In genomic region chr3:11074007-11074406, GRCh38 we compare ENCODE assay signal across 29 cellular contexts.
"Had no signal": no experiment of that assay in that cellular context is flagged by ENCODE, and none has a peak within 500 bp of the region (broad histone marks: within the 10 kb centered on the region; RNA-seq: fewer than 3 reads in every experiment).

No MANE protein-coding gene starts in this region.

- DNase-seq: hypothalamus; immature natural killer cell; kidney; left colon; left lung; lower lobe of right lung; mammary epithelial cell; mesenchymal stem cell; naive B cell; natural killer cell; nephron progenitor cell; occipital lobe; ovary; right lobe of liver; stimulated activated CD4-positive, alpha-beta T cell treated with anti-CD3 and anti-CD28 coated beads, Interleukin-12 subunit alpha, Interleukin-12 subunit beta, amount 100 ng/mL, for 4 hours; stimulated activated CD4-positive, alpha-beta T cell treated with anti-CD3 and anti-CD28 coated beads, Interleukin-15, amount 100 ng/mL, for 24 hours; stimulated activated CD4-positive, alpha-beta T cell treated with anti-CD3 and anti-CD28 coated beads, Interleukin-2, amount 100 ng/mL, for 24 hours; stimulated activated CD4-positive, alpha-beta T cell treated with anti-CD3 and anti-CD28 coated beads, Interleukin-4, amount 100 ng/mL, for 1 hour; stimulated activated naive B cell treated with anti-CD40 and anti-IgM and Interleukin-4, amounts not matched to agents 10 μg/mL and 1 μg/mL and 100 μg/mL, for 72 hours; stimulated activated naive CD8-positive, alpha-beta T cell treated with anti-CD3 and anti-CD28 coated beads, Interleukin-15, Interleukin-2, amounts not matched to agents 100 U/mL and 50 U/mL, for 24 hours; stomach; testis; thyroid gland; transverse colon; upper lobe of right lung had no signal

- H3K36me3 ChIP-seq: left lung, lower lobe of right lung, neural progenitor cell, neutrophil, ovary, right atrium auricular region, right lobe of liver, stomach, thyroid gland, transverse colon, upper lobe of right lung had no signal

- H3K4me1 ChIP-seq: lower lobe of right lung, neural progenitor cell, right atrium auricular region, right lobe of liver, stomach, testis, thyroid gland, transverse colon, upper lobe of right lung had no signal

- H3K27me3 ChIP-seq: left lung, neutrophil, ovary, right atrium auricular region, right lobe of liver, testis, thyroid gland, transverse colon, upper lobe of right lung had no signal

- H3K9ac ChIP-seq: neural progenitor cell had no signal

- H2AFZ ChIP-seq: neural progenitor cell had no signal

- H3K4me3 ChIP-seq: left lung, lower lobe of right lung, neural progenitor cell, ovary, right atrium auricular region, right lobe of liver, smooth muscle cell, stomach, testis, thyroid gland, transverse colon, upper lobe of right lung had no signal

- H3K27ac ChIP-seq: left lung, lower lobe of right lung, neural progenitor cell, neutrophil, ovary, right atrium auricular region, right lobe of liver, stomach, testis, thyroid gland, transverse colon, upper lobe of right lung had no signal

- ATAC-seq: left colon; left lung; lower lobe of right lung; natural killer cell; right lobe of liver; stimulated activated naive B cell treated with anti-CD40 and anti-IgM and Interleukin-4, amounts not matched to agents 10 μg/mL and 1 μg/mL and 100 μg/mL, for 72 hours; stimulated activated naive CD8-positive, alpha-beta T cell treated with anti-CD3 and anti-CD28 coated beads, Interleukin-15, Interleukin-2, amounts not matched to agents 100 U/mL and 50 U/mL, for 24 hours; upper lobe of right lung had no signal

- H3K9me3 ChIP-seq: lower lobe of right lung, neutrophil, ovary, right atrium auricular region, right lobe of liver, testis, thyroid gland, transverse colon, upper lobe of right lung had no signal

- H3K4me2 ChIP-seq: neural progenitor cell, smooth muscle cell had no signal
